Comparison of ENCODE assay signal across 27 cellular contexts in genomic region chr7:69907720-69908119, GRCh38.
"Had no signal": no experiment of that assay in that cellular context is flagged by ENCODE, and none has a peak within 500 bp of the region (broad histone marks: within the 10 kb centered on the region; RNA-seq: fewer than 3 reads in every experiment).

No MANE protein-coding gene starts in this region.

- H3K4me1 Mint-ChIP-seq: activated naive CD4-positive, alpha-beta T cell treated with anti-CD3 and anti-CD28 coated beads, Interleukin-2, amount 10 ng/mL, durations not matched to agents 7 days and 5 days had no signal

- H3K27me3 ChIP-seq: esophagus muscularis mucosa, foreskin keratinocyte, neural progenitor cell, testis had no signal

- H3K27me3 Mint-ChIP-seq: activated CD4-positive, alpha-beta memory T cell treated with anti-CD3 and anti-CD28 coated beads for 36 hours; activated CD4-positive, alpha-beta T cell treated with anti-CD3 and anti-CD28 coated beads, Interleukin-2, amount 10 ng/mL, durations not matched to agents 24 days and 14 days; activated naive CD4-positive, alpha-beta T cell treated with anti-CD3 and anti-CD28 coated beads, Interleukin-2, amount 10 ng/mL, durations not matched to agents 7 days and 5 days; dendritic cell treated with granulocyte-macrophage colony-stimulating factor and Interleukin-4, amounts not matched to agents 40 ng/mL and 50 ng/mL, for 4 days; T-helper 17 cell had no signal

- H3K36me3 Mint-ChIP-seq: activated CD4-positive, alpha-beta memory T cell treated with anti-CD3 and anti-CD28 coated beads for 36 hours; activated naive CD4-positive, alpha-beta T cell treated with anti-CD3 and anti-CD28 coated beads, Interleukin-2, amount 10 ng/mL, durations not matched to agents 7 days and 5 days; natural killer cell had no signal

- ATAC-seq: foreskin keratinocyte; left ventricle myocardium superior; natural killer cell; right cardiac atrium; stimulated activated naive CD8-positive, alpha-beta T cell treated with anti-CD3 and anti-CD28 coated beads, Interleukin-15, Interleukin-2, amounts not matched to agents 100 U/mL and 50 U/mL, for 24 hours; T-helper 17 cell had no signal

- H3K27ac Mint-ChIP-seq: activated CD4-positive, alpha-beta memory T cell treated with anti-CD3 and anti-CD28 coated beads for 36 hours; activated CD4-positive, alpha-beta T cell treated with anti-CD3 and anti-CD28 coated beads, Interleukin-2, amount 10 ng/mL, durations not matched to agents 24 days and 14 days; activated naive CD4-positive, alpha-beta T cell treated with anti-CD3 and anti-CD28 coated beads, Interleukin-2, amount 10 ng/mL, durations not matched to agents 7 days and 5 days; activated T-helper 1 cell treated with anti-CD3 and anti-CD28 coated beads, Interleukin-12 subunit alpha, Interleukin-12 subunit beta, Interleukin-2, Interleukin-4 antibody, amounts not matched to agents 30 ng/mL and 10 ng/mL and 1 ng/mL, durations not matched to agents 14 hours and 24 hours and 36 hours; dendritic cell treated with granulocyte-macrophage colony-stimulating factor and Interleukin-4, amounts not matched to agents 40 ng/mL and 50 ng/mL, for 4 days; neural progenitor cell; T-helper 17 cell had no signal

- H3K4me3 Mint-ChIP-seq: activated CD4-positive, alpha-beta memory T cell treated with anti-CD3 and anti-CD28 coated beads for 36 hours; activated CD4-positive, alpha-beta T cell treated with anti-CD3 and anti-CD28 coated beads, Interleukin-2, amount 10 ng/mL, durations not matched to agents 24 days and 14 days; activated naive CD4-positive, alpha-beta T cell treated with anti-CD3 and anti-CD28 coated beads, Interleukin-2, amount 10 ng/mL, durations not matched to agents 7 days and 5 days; activated T-helper 1 cell treated with anti-CD3 and anti-CD28 coated beads, Interleukin-12 subunit alpha, Interleukin-12 subunit beta, Interleukin-2, Interleukin-4 antibody, amounts not matched to agents 30 ng/mL and 10 ng/mL and 1 ng/mL, durations not matched to agents 14 hours and 24 hours and 36 hours; dendritic cell treated with granulocyte-macrophage colony-stimulating factor and Interleukin-4, amounts not matched to agents 40 ng/mL and 50 ng/mL, for 4 days; natural killer cell; neural progenitor cell; T-helper 17 cell had no signal

- H3K27ac ChIP-seq: esophagus muscularis mucosa, foreskin keratinocyte, neural progenitor cell, testis, transverse colon had no signal

- DNase-seq: activated CD4-positive, alpha-beta memory T cell treated with anti-CD3 and anti-CD28 coated beads for 36 hours; activated CD4-positive, alpha-beta T cell treated with anti-CD3 and anti-CD28 coated beads, Interleukin-2, amount 10 ng/mL, durations not matched to agents 24 days and 14 days; activated CD4-positive, CD25-positive, alpha-beta regulatory T cell treated with anti-CD3 and anti-CD28 coated beads, Interleukin-2, amount 50 U/mL, for 72 hours; activated CD8-positive, alpha-beta memory T cell treated with anti-CD3 and anti-CD28 coated beads, Interleukin-2, amount 50 U/mL, for 4 hours; activated gamma-delta T cell; activated naive CD4-positive, alpha-beta T cell treated with anti-CD3 and anti-CD28 coated beads, Interleukin-2, amount 10 ng/mL, durations not matched to agents 7 days and 5 days; activated T-cell treated with anti-CD3 and anti-CD28 coated beads, Interleukin-2, amount 50 U/mL, for 1 hour; amygdala; caudate nucleus; effector CD4-positive, alpha-beta T cell; foreskin keratinocyte; left ventricle myocardium superior; mammary epithelial cell; natural killer cell; occipital lobe; right cardiac atrium; stimulated activated CD4-positive, alpha-beta T cell treated with anti-CD3 and anti-CD28 coated beads, Interleukin-2, amount 100 ng/mL, for 48 hours; stimulated activated naive CD8-positive, alpha-beta T cell treated with anti-CD3 and anti-CD28 coated beads, Interleukin-15, Interleukin-2, amounts not matched to agents 100 U/mL and 50 U/mL, for 24 hours; T-helper 17 cell; T1000; testis; transverse colon had no signal

- H3K9me3 Mint-ChIP-seq: activated CD4-positive, alpha-beta memory T cell treated with anti-CD3 and anti-CD28 coated beads for 36 hours; activated CD4-positive, alpha-beta T cell treated with anti-CD3 and anti-CD28 coated beads, Interleukin-2, amount 10 ng/mL, durations not matched to agents 24 days and 14 days; natural killer cell had no signal

- H3K9me3 ChIP-seq: esophagus muscularis mucosa, testis had no signal

- H3K4me1 ChIP-seq: foreskin keratinocyte, testis had no signal

- H3K4me3 ChIP-seq: esophagus muscularis mucosa, neural progenitor cell, testis, transverse colon had no signal

- H3K36me3 ChIP-seq: esophagus muscularis mucosa, neural progenitor cell, transverse colon had no signal

- FAIRE-seq: islet of Langerhans had no signal
